Comparison of ENCODE assay signal across 25 cellular contexts in the genomic region with DNA sequence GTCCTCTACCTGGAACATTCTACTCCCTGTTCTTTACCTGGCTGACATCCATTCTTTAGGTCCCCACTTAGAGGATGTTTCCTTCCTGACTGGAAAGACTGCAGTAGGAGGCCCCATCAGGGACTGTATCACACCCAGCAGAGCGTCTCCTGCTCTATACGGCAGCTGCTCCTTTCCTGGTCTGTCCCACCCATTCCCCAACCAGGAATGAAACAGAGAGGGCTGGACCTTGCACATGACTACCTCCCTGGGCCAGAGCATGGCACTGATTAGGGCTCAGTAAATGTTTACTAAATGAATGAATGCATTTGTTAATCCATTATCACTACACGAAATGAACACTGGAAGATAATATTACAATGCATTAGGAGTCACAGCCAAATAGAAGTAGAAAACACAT.
"Had no signal": no experiment of that assay in that cellular context is flagged by ENCODE, and none has a peak within 500 bp of the region (broad histone marks: within the 10 kb centered on the region; RNA-seq: fewer than 3 reads in every experiment).

No MANE protein-coding gene starts in this region.

- DNase-seq: activated CD4-positive, alpha-beta T cell treated with anti-CD3 and anti-CD28 coated beads for 48 hours; activated CD4-positive, alpha-beta T cell treated with anti-CD3 and anti-CD28 coated beads, Interleukin-2, amount 50 U/mL, for 48 hours; activated CD8-positive, alpha-beta memory T cell treated with anti-CD3 and anti-CD28 coated beads for 24 hours; activated effector memory CD4-positive, alpha-beta T cell treated with Interleukin-2 at 50 U/mL for 16 hours; activated naive CD4-positive, alpha-beta T cell treated with Interleukin-2 at 50 U/mL for 16 hours; activated naive CD8-positive, alpha-beta T cell treated with anti-CD3 and anti-CD28 coated beads, Interleukin-2, amount 10 ng/mL, durations not matched to agents 7 days and 5 days; amniotic stem cell; effector CD4-positive, alpha-beta T cell; head of caudate nucleus; hypothalamus; lower lobe of right lung; naive thymus-derived CD4-positive, alpha-beta T cell; pancreas; psoas muscle; stimulated activated CD4-positive, alpha-beta T cell treated with anti-CD3 and anti-CD28 coated beads, Interleukin-1b, Interleukin-23, amount 100 ng/mL, for 48 hours; stimulated activated CD4-positive, alpha-beta T cell treated with anti-CD3 and anti-CD28 coated beads, Interleukin-4, amount 100 ng/mL, for 4 hours; stimulated activated CD8-positive, alpha-beta memory T cell treated with anti-CD3 and anti-CD28 coated beads, Interleukin-4, amount 100 ng/mL, for 48 hours; stimulated activated naive B cell treated with anti-CD40 and anti-IgM and Interleukin-4, amounts not matched to agents 10 μg/mL and 1 μg/mL and 100 μg/mL, for 72 hours; T-helper 17 cell; T1000; WERI-Rb-1 had no signal

- H3K36me3 ChIP-seq: pancreas, WERI-Rb-1 had no signal

- FAIRE-seq: bronchial epithelial cell, pancreas had no signal

- H3K27ac ChIP-seq: lower lobe of right lung, pancreas, tibial nerve, WERI-Rb-1 had no signal

- H3K4me2 ChIP-seq: smooth muscle cell had no signal

- H3K27me3 ChIP-seq: pancreas, tibial nerve had no signal

- ATAC-seq: activated CD4-positive, CD25-positive, alpha-beta regulatory T cell treated with anti-CD3 and anti-CD28 coated beads, Interleukin-2, amount 50 U/mL, for 24 hours; stimulated activated naive B cell treated with anti-CD40 and anti-IgM and Interleukin-4, amounts not matched to agents 10 μg/mL and 1 μg/mL and 100 μg/mL, for 72 hours; T-helper 17 cell had no signal

- H3K4me3 ChIP-seq: lower lobe of right lung, pancreas, psoas muscle, smooth muscle cell, tibial nerve had no signal

- H3K9me3 ChIP-seq: lower lobe of right lung, pancreas, psoas muscle, tibial nerve had no signal
